Comparison of ENCODE assay signal across 19 cellular contexts in genomic region chr2:647691-648231, GRCh38. TPM values are rescaled to one million over a fixed set of nuclear protein-coding genes. Genes with fewer than 3 reads are reported as not detected.
DNase-seq lines count a peak whose midpoint lies in the region; ATAC-seq and TF ChIP-seq lines count a peak whose summit lies in the region.
"Had no signal": no experiment of that assay in that cellular context is flagged by ENCODE, and none has a peak within 500 bp of the region (broad histone marks: within the 10 kb centered on the region; RNA-seq: fewer than 3 reads in every experiment).

No MANE protein-coding gene starts in this region.

- H3K9me3 Mint-ChIP-seq in activated naive CD4-positive, alpha-beta T cell treated with anti-CD3 and anti-CD28 coated beads for 36 hours, result no peaks in the 10 kb centered on the region
- H3K9me3 Mint-ChIP-seq: CD4-positive, alpha-beta memory T cell had no signal

- H3K27ac ChIP-seq in right atrium auricular region, result no peak overlapping the region
- no peak overlapping the region for H3K27ac ChIP-seq in prostate gland
- H3K27ac ChIP-seq: BLaER1, GM23248 had no signal

- H3K27me3 Mint-ChIP-seq in activated naive CD4-positive, alpha-beta T cell treated with anti-CD3 and anti-CD28 coated beads for 36 hours (ENCODE audit: low read depth), result no peaks in the 10 kb centered on the region

- no peaks in the 10 kb centered on the region for H3K36me3 Mint-ChIP-seq in activated naive CD4-positive, alpha-beta T cell treated with anti-CD3 and anti-CD28 coated beads for 36 hours (ENCODE audit: low read depth)
- H3K36me3 Mint-ChIP-seq: CD4-positive, alpha-beta memory T cell had no signal

- no peaks in the 10 kb centered on the region for H3K36me3 ChIP-seq in right atrium auricular region
- no peaks in the 10 kb centered on the region for H3K36me3 ChIP-seq in prostate gland
- H3K36me3 ChIP-seq: BLaER1 had no signal

- 90% methylated on average over 16 of the region's 16 CpGs for WGBS in prostate gland

- H3K4me3 Mint-ChIP-seq in activated naive CD4-positive, alpha-beta T cell treated with anti-CD3 and anti-CD28 coated beads for 36 hours, result no peak overlapping the region
- H3K4me3 Mint-ChIP-seq: CD4-positive, alpha-beta memory T cell had no signal

- peak; percentile 47 for DNase-seq in right atrium auricular region (ENCODE audit: low spot score)
- DNase-seq in Right ventricle myocardium inferior (ENCODE audit: missing footprints), result no peak
- peak; percentile 33 for DNase-seq in left lobe of liver (ENCODE audit: low spot score)
- DNase-seq in prostate gland (ENCODE audit: low spot score), result peak; percentile 2
- DNase-seq in SHP77 treated with DMSO at 0.1 percent for 48 hours (lab: John Stamatoyannopoulos, UW), result no peak
- DNase-seq in activated naive CD4-positive, alpha-beta T cell treated with anti-CD3 and anti-CD28 coated beads for 36 hours, result no peak
- DNase-seq: Calu3; CD4-positive, alpha-beta memory T cell; GM23248; MV-4-11; NCI-H1694 treated with DMSO at 0.1 percent for 48 hours; NCI-H2107; NCI-H510A; NCI-H774; SIG-M5 had no signal

- intact Hi-C loops in Right ventricle myocardium inferior (cut with DNase I), result no loop called here
- intact Hi-C loops in prostate gland (cut with DNase I), result no loop called here
- intact Hi-C loops in activated naive CD4-positive, alpha-beta T cell treated with anti-CD3 and anti-CD28 coated beads for 36 hours (cut with micrococcal nuclease), result no loop called here

- H3K9me3 ChIP-seq in right atrium auricular region (no peaks in the 10 kb centered on the region), prostate gland (no peaks in the 10 kb centered on the region)
- H3K9me3 ChIP-seq: BLaER1 had no signal

- CTCF ChIA-PET in activated naive CD4-positive, alpha-beta T cell treated with anti-CD3 and anti-CD28 coated beads for 36 hours (lab: Charles Lee), result no interaction called here

- TF ChIP-seq CTCF in right atrium auricular region (IDR thresholded peaks at IDR 0.05) (no peak), prostate gland (IDR thresholded peaks at IDR 0.05) (no peak)

- H3K4me1 Mint-ChIP-seq in activated naive CD4-positive, alpha-beta T cell treated with anti-CD3 and anti-CD28 coated beads for 36 hours (ENCODE audit: low read depth), result peaks cover 2% of the 10 kb centered on the region

- ATAC-seq in Right ventricle myocardium inferior (no peak), left lobe of liver (no peak), HG03354 (IDR thresholded peaks at IDR 0.05; ENCODE audit: poor library complexity, severe bottlenecking, unreplicated experiment) (no peak)
- ATAC-seq: GM12878, K562 had no signal

- no peak for TF ChIP-seq POLR2A in prostate gland (IDR thresholded peaks at IDR 0.05)

- H3K4me3 ChIP-seq in right atrium auricular region (no peak overlapping the region), prostate gland (no peak overlapping the region)
- H3K4me3 ChIP-seq: BLaER1, GM12878, GM23248, K562 had no signal

- no peak overlapping the region for H3K27ac Mint-ChIP-seq in activated naive CD4-positive, alpha-beta T cell treated with anti-CD3 and anti-CD28 coated beads for 36 hours
- H3K27ac Mint-ChIP-seq: CD4-positive, alpha-beta memory T cell had no signal

- H3K4me1 ChIP-seq in right atrium auricular region (no peaks in the 10 kb centered on the region), prostate gland (replicated peaks) (no peaks in the 10 kb centered on the region)

- H3K27me3 ChIP-seq in right atrium auricular region (no peaks in the 10 kb centered on the region), prostate gland (replicated peaks; ENCODE audit: insufficient read depth) (no peaks in the 10 kb centered on the region)
- H3K27me3 ChIP-seq: BLaER1 had no signal

RNA-seq across cellular contexts. Expression of gene TMEM18, which starts 29.4 kb away (rescaled TPM):
- total RNA-seq in right atrium auricular region (10 to 100 TPM in 1 of 2 donors, 1 to 10 TPM in 1; 7.6 to 11.9 TPM), Right ventricle myocardium inferior (10.6 TPM), left lobe of liver (7.3 TPM), prostate gland (10 to 100 TPM; 17.7 to 19.3 TPM)
- 10 to 100 TPM; 22.4 to 25.1 TPM for total RNA-seq in activated naive CD4-positive, alpha-beta T cell treated with anti-CD3 and anti-CD28 coated beads for 36 hours

Comparison
In these comparisons a context has a peak if more than half of its experiments do, and no peak if none do; other contexts are left out.
1. DNase-seq: peak in right atrium auricular region (single experiment), left lobe of liver (single experiment) and prostate gland (single experiment); none in Right ventricle myocardium inferior (single experiment), SHP77 treated with DMSO at 0.1 percent for 48 hours (single experiment) and activated naive CD4-positive, alpha-beta T cell treated with anti-CD3 and anti-CD28 coated beads for 36 hours (single experiment).